ENCODE assay signal across 1 cellular context in the genomic region with DNA sequence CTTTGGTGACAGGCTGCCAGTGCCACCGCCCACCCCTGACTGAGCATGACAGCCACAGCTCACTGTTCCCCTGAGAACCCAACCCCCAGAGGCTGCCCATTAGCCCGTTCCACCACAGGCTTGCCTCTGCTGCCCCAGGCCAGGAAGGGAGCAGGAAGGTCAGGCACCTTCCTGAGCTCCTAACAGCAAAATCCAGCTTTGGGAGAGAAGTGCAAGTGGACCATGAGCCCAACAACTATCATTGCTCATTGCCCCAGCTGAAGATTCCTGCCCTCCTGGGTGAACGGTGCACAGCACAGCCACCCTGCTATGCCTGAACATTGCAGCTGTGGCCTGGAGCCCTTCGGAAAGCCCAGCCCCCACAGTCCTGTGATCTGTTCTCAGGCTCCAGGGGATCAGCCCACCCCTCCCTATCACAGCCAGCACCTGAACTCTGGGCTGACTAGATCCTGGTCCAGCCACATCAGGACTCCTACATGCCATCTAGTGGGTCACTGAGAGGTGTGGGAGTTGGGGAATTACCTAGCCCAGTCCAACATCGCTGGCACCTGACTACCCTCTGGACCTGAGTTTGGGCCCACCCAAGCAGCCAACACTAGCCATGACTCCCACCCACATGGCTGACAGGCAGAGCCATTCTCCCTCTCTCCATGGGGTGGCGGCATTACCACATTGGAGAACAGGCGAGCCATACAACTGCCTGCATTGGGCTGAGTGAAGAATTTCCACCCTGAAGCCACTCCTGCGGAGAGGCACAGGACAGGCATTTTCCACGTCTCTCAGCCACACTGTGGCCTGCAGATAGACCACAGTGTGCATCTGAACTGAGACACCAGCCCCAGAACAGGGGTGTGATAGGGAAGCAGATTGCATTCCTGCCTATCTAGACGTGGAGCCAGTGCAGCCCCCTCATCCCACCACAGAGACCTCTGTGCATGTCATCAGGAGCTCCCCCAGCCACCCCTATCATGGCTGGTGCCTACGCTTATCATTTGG.
TF ChIP-seq lines count a peak whose summit lies in the region.

No MANE protein-coding gene starts in this region.

TF ChIP-seq in GM23338, 12 proteins besides CTCF, POLR2A, EP300 and RAD21 (continued from another document):
- TF ChIP-seq, protein P1, sequence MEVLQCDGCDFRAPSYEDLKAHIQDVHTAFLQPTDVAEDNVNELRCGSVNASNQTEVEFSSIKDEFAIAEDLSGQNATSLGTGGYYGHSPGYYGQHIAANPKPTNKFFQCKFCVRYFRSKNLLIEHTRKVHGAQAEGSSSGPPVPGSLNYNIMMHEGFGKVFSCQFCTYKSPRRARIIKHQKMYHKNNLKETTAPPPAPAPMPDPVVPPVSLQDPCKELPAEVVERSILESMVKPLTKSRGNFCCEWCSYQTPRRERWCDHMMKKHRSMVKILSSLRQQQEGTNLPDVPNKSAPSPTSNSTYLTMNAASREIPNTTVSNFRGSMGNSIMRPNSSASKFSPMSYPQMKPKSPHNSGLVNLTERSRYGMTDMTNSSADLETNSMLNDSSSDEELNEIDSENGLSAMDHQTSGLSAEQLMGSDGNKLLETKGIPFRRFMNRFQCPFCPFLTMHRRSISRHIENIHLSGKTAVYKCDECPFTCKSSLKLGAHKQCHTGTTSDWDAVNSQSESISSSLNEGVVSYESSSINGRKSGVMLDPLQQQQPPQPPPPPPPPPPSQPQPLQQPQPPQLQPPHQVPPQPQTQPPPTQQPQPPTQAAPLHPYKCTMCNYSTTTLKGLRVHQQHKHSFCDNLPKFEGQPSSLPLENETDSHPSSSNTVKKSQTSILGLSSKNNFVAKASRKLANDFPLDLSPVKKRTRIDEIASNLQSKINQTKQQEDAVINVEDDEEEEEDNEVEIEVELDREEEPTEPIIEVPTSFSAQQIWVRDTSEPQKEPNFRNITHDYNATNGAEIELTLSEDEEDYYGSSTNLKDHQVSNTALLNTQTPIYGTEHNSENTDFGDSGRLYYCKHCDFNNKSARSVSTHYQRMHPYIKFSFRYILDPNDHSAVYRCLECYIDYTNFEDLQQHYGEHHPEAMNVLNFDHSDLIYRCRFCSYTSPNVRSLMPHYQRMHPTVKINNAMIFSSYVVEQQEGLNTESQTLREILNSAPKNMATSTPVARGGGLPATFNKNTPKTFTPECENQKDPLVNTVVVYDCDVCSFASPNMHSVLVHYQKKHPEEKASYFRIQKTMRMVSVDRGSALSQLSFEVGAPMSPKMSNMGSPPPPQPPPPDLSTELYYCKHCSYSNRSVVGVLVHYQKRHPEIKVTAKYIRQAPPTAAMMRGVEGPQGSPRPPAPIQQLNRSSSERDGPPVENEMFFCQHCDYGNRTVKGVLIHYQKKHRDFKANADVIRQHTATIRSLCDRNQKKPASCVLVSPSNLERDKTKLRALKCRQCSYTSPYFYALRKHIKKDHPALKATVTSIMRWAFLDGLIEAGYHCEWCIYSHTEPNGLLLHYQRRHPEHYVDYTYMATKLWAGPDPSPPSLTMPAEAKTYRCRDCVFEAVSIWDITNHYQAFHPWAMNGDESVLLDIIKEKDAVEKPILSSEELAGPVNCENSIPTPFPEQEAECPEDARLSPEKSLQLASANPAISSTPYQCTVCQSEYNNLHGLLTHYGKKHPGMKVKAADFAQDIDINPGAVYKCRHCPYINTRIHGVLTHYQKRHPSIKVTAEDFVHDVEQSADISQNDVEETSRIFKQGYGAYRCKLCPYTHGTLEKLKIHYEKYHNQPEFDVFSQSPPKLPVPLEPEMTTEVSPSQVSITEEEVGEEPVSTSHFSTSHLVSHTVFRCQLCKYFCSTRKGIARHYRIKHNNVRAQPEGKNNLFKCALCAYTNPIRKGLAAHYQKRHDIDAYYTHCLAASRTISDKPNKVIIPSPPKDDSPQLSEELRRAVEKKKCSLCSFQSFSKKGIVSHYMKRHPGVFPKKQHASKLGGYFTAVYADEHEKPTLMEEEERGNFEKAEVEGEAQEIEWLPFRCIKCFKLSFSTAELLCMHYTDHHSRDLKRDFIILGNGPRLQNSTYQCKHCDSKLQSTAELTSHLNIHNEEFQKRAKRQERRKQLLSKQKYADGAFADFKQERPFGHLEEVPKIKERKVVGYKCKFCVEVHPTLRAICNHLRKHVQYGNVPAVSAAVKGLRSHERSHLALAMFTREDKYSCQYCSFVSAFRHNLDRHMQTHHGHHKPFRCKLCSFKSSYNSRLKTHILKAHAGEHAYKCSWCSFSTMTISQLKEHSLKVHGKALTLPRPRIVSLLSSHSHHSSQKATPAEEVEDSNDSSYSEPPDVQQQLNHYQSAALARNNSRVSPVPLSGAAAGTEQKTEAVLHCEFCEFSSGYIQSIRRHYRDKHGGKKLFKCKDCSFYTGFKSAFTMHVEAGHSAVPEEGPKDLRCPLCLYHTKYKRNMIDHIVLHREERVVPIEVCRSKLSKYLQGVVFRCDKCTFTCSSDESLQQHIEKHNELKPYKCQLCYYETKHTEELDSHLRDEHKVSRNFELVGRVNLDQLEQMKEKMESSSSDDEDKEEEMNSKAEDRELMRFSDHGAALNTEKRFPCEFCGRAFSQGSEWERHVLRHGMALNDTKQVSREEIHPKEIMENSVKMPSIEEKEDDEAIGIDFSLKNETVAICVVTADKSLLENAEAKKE (CRISPR knock-in tag; IDR thresholded peaks at IDR 0.05) = no peak
- TF ChIP-seq, protein P2, sequence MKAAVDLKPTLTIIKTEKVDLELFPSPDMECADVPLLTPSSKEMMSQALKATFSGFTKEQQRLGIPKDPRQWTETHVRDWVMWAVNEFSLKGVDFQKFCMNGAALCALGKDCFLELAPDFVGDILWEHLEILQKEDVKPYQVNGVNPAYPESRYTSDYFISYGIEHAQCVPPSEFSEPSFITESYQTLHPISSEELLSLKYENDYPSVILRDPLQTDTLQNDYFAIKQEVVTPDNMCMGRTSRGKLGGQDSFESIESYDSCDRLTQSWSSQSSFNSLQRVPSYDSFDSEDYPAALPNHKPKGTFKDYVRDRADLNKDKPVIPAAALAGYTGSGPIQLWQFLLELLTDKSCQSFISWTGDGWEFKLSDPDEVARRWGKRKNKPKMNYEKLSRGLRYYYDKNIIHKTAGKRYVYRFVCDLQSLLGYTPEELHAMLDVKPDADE (IDR thresholded peaks at IDR 0.05) = no peak
TF ChIP-seq in GM23338: peak in this region for 0.
